Comparison of ENCODE assay signal across 8 cellular contexts in the genomic region with DNA sequence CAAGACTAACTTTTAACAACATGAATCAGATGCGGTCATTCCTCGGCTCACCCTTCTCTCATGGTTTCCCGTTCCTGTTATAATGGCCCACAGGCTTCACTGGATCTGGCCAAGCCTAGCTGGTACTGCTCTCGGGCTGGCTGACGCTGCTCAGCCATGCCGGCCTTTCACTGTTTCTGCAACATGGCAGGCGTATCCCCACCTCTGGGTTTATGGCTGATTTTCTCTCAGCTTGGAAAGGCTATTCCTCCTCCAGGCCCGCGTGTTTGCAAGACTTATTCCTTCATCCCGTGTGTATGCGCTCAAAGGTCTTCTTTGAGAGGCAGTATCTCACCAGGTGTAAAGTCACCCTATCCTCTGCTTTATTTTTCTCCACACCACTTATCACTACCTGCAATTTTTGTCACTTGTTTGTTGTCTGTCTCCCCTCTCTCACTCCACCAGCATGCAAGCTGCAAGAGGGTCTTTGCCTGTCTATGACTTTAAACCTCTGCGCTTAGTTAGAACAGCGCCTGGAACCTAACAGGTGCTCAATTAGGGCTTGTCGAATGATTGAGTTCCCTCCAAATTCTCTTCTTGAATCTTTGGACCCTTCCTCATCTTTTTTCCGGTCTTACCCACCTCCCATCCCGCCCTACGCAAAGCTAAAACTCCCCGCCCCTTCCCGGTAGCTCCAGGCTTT. TPM values are rescaled to one million over a fixed set of nuclear protein-coding genes. Genes with fewer than 3 reads are reported as not detected.
A peak's percentile ranks its signal among the peaks of the same experiment; 100 is the strongest.
DNase-seq lines count a peak whose midpoint lies in the region; ATAC-seq, FAIRE-seq and TF ChIP-seq lines count a peak whose summit lies in the region.

No MANE protein-coding gene starts in this region.

- H3K9ac ChIP-seq in mucosa of stomach (ENCODE audit: low read length): peak overlapping the region; percentile 61

- TF ChIP-seq CTCF in bronchial epithelial cell (IDR thresholded peaks at IDR 0.05; ENCODE audit: insufficient read depth, low read length, severe bottlenecking): no peak

- peaks cover 41% of the 10 kb centered on the region for H3K36me3 Mint-ChIP-seq in activated T-cell treated with anti-CD3 and anti-CD28 coated beads, Interleukin-2, amount 50 U/mL, for 24 hours (ENCODE audit: low read depth)
- H3K36me3 Mint-ChIP-seq in IgD-negative memory B cell: no peaks in the 10 kb centered on the region

- no peaks in the 10 kb centered on the region for H3K9me3 ChIP-seq in mucosa of stomach (ENCODE audit: control insufficient read depth, low read length)

- DNase-seq in activated T-cell treated with anti-CD3 and anti-CD28 coated beads, Interleukin-2, amount 50 U/mL, for 24 hours: no peak
- DNase-seq in activated T-cell treated with anti-CD3 and anti-CD28 coated beads for 4 hours (no peak), bronchial epithelial cell (ENCODE audit: low read depth) (no peak), A172 (ENCODE audit: low spot score) (no peak), NCI-H1417 (lab: John Stamatoyannopoulos, UW) (no peak)

- H3K27me3 Mint-ChIP-seq in activated T-cell treated with anti-CD3 and anti-CD28 coated beads, Interleukin-2, amount 50 U/mL, for 24 hours: no peaks in the 10 kb centered on the region
- no peaks in the 10 kb centered on the region for H3K27me3 Mint-ChIP-seq in IgD-negative memory B cell

- H3K27me3 ChIP-seq in bronchial epithelial cell (ENCODE audit: control insufficient read depth, insufficient read depth, low read length) (no peaks in the 10 kb centered on the region), mucosa of stomach (ENCODE audit: control insufficient read depth, insufficient read depth, low read length) (no peaks in the 10 kb centered on the region)

- ATAC-seq in GM21367 (IDR thresholded peaks at IDR 0.05; ENCODE audit: unreplicated experiment): no peak

- H3K4me3 ChIP-seq in bronchial epithelial cell (ENCODE audit: low read depth, low read length): peak overlapping the region; percentile 29
- H3K4me3 ChIP-seq in mucosa of stomach (ENCODE audit: low read length): peak overlapping the region; percentile 33

- H3K9me3 Mint-ChIP-seq in activated T-cell treated with anti-CD3 and anti-CD28 coated beads, Interleukin-2, amount 50 U/mL, for 24 hours: no peaks in the 10 kb centered on the region
- H3K9me3 Mint-ChIP-seq in IgD-negative memory B cell: no peaks in the 10 kb centered on the region

- peaks cover 73% of the 10 kb centered on the region for H3K4me1 Mint-ChIP-seq in activated T-cell treated with anti-CD3 and anti-CD28 coated beads, Interleukin-2, amount 50 U/mL, for 24 hours (ENCODE audit: low read depth)
- peaks cover 51 to 68% (median 68%) of the 10 kb centered on the region in 3 donors for H3K4me1 Mint-ChIP-seq in IgD-negative memory B cell

- H3K4me3 Mint-ChIP-seq in activated T-cell treated with anti-CD3 and anti-CD28 coated beads, Interleukin-2, amount 50 U/mL, for 24 hours: peak overlapping the region; percentile 84
- H3K4me3 Mint-ChIP-seq in IgD-negative memory B cell: peak overlapping the region; percentile 85 to 97 (median 90)

- H3K36me3 ChIP-seq in bronchial epithelial cell (ENCODE audit: control insufficient read depth, insufficient read depth, low read length) (no peaks in the 10 kb centered on the region), mucosa of stomach (ENCODE audit: control insufficient read depth, insufficient read depth, low read length) (no peaks in the 10 kb centered on the region)

- H3K4me1 ChIP-seq in mucosa of stomach (ENCODE audit: control insufficient read depth, insufficient read depth, low read length): peaks cover 21% of the 10 kb centered on the region

- FAIRE-seq in bronchial epithelial cell (lab: Jason Lieb, UNC): no peak

- H3K27ac Mint-ChIP-seq in activated T-cell treated with anti-CD3 and anti-CD28 coated beads, Interleukin-2, amount 50 U/mL, for 24 hours: peak overlapping the region; percentile 95
- peak overlapping the region; percentile 79 to 95 (median 92) for H3K27ac Mint-ChIP-seq in IgD-negative memory B cell

RNA-seq across cellular contexts. Expression of a gene that starts 0.5 kb away (rescaled TPM):
- 44.9 TPM for polyA plus RNA-seq in IgD-negative memory B cell
- 16.6 and 20.5 TPM in 2 replicates for total RNA-seq in bronchial epithelial cell
- total RNA-seq in A172 (2014; rRNA removed; shearing (Covaris generic)): 27.9 and 34.5 TPM in 2 replicates
